ENCODE assay signal across 1 cellular context in genomic region chr2:60053791-60054190, GRCh38.
A peak's percentile ranks its signal among the peaks of the same experiment; 100 is the strongest.
TF ChIP-seq lines count a peak whose summit lies in the region.

No MANE protein-coding gene starts in this region.

TF ChIP-seq in H1, 55 proteins besides CTCF, POLR2A, EP300 and RAD21:
- no peak for TF ChIP-seq NRF1 (IDR thresholded peaks at IDR 0.05; ENCODE audit: low read depth, low read length)
- TF ChIP-seq GABPA (IDR thresholded peaks at IDR 0.05; ENCODE audit: borderline replicate concordance, insufficient read depth, low read length): no peak
- TF ChIP-seq KDM5A (IDR thresholded peaks at IDR 0.05; ENCODE audit: low read length): no peak
- 0 out of 2 replicates have a peak, but pooled peaks have one; percentile 25 for TF ChIP-seq MAX (IDR thresholded peaks at IDR 0.05)
- TF ChIP-seq JUND (IDR thresholded peaks at IDR 0.05; ENCODE audit: low read length): no peak
- TF ChIP-seq E2F6 (IDR thresholded peaks at IDR 0.05): peak; percentile 29; the same call in 1 of the 2 replicates
